ENCODE assay signal across 8 cellular contexts in genomic region chr10:56360967-56361841, GRCh38. TPM values are rescaled to one million over a fixed set of nuclear protein-coding genes. Genes with fewer than 3 reads are reported as not detected.
DNase-seq lines count a peak whose midpoint lies in the region; ATAC-seq, FAIRE-seq and TF ChIP-seq lines count a peak whose summit lies in the region.

Gene ZWINT (minus strand): TSS chr10:56361259. CDS start chr10:56361236, 23 bp downstream.

- peak within 1 kb of the TSS; percentile 78 for H3K4me2 ChIP-seq in mammary epithelial cell (ENCODE audit: insufficient read depth, low read depth, low read length)

- H3K4me1 ChIP-seq in mammary epithelial cell (ENCODE audit: insufficient read depth, low read length) (peaks cover 11% of the 10 kb centered on the region), small intestine (ENCODE audit: control insufficient read depth in 2 of 2, insufficient read depth in 1 of 2, low read depth in 1 of 2, low read length in 1 of 2) (no peaks in the 10 kb centered on the region)

- no peaks in the 10 kb centered on the region for H4K20me1 ChIP-seq in mammary epithelial cell (ENCODE audit: insufficient read depth, low read length)

- peak within 1 kb of the TSS; percentile 97 for H2AFZ ChIP-seq in mammary epithelial cell (ENCODE audit: low read depth, low read length)

- dilution Hi-C loops in mammary epithelial cell (cut with HindIII; ENCODE audit: low sequenced_read_pairs) = no loop called here

- peak within 1 kb of the TSS; percentile 86 for H3K27ac ChIP-seq in WERI-Rb-1
- peak within 1 kb of the TSS; percentile 65 for H3K27ac ChIP-seq in mammary epithelial cell (ENCODE audit: insufficient read depth, low read depth, low read length)
- peak within 1 kb of the TSS in 1 of 2 donors; percentile 8 for H3K27ac ChIP-seq in small intestine (ENCODE audit: low read depth in 1 of 2, low read length in 1 of 2)

- CTCF ChIA-PET in mammary epithelial cell (lab: Charles Lee; ENCODE audit: low non-redundant PET) = no interaction called here

- H3K4me3 ChIP-seq in WERI-Rb-1 (ENCODE audit: low read depth, low read length) (peak within 1 kb of the TSS; percentile 95), mammary epithelial cell (replicated peaks in 1 of 3; ENCODE audit: insufficient read depth in 1 of 3, low read depth in 2 of 3, low read length in 3 of 3) (peak within 1 kb of the TSS; percentile 80 to 86 (median 85)), small intestine (ENCODE audit: low read depth in 1 of 2, low read length in 2 of 2) (peak within 1 kb of the TSS; percentile 19 to 85)

- no peak for FAIRE-seq in small intestine (lab: Jason Lieb, UNC)

- H3K79me2 ChIP-seq in mammary epithelial cell (ENCODE audit: insufficient read depth, low read length) = peaks cover 34% of the 10 kb centered on the region

- H3K9me3 ChIP-seq in WERI-Rb-1 (ENCODE audit: severe bottlenecking) (no peaks in the 10 kb centered on the region), mammary epithelial cell (replicated peaks; ENCODE audit: insufficient read depth, low read length) (no peaks in the 10 kb centered on the region), small intestine (ENCODE audit: control insufficient read depth, low read depth) (no peaks in the 10 kb centered on the region)

- peaks cover 37% of the 10 kb centered on the region for H3K36me3 ChIP-seq in WERI-Rb-1
- H3K36me3 ChIP-seq in mammary epithelial cell (ENCODE audit: insufficient read depth, low read length) = peaks cover 3% of the 10 kb centered on the region
- H3K36me3 ChIP-seq in small intestine (ENCODE audit: control insufficient read depth in 2 of 2, insufficient read depth in 2 of 2, low read length in 2 of 2) = no peaks in the 10 kb centered on the region

- 2% methylated on average over 33 of the region's 52 CpGs for WGBS in mammary epithelial cell (ENCODE audit: low coverage, missing lambda C conversion rate)
- WGBS in small intestine, 3 donors = 0 to 1% (median 1%) methylated on average over 51 to 52 of the region's 52 CpGs

- in situ Hi-C loops in mammary epithelial cell (cut with MboI; ENCODE audit: low sequenced_read_pairs in 2 of 2) = no loop called here

- H3K27me3 ChIP-seq in WERI-Rb-1 (ENCODE audit: insufficient read depth, low read depth, severe bottlenecking) = no peaks in the 10 kb centered on the region
- no peaks in the 10 kb centered on the region for H3K27me3 ChIP-seq in mammary epithelial cell (ENCODE audit: insufficient read depth, low read length)
- H3K27me3 ChIP-seq in small intestine (ENCODE audit: control insufficient read depth in 2 of 2, insufficient read depth in 2 of 2, low read length in 2 of 2) = no peaks in the 10 kb centered on the region

- H3K9ac ChIP-seq in mammary epithelial cell (ENCODE audit: insufficient read depth, low read length) = peak within 1 kb of the TSS; percentile 87

- no TSS peak for BruUV-seq in mammary epithelial cell (replicated peaks; lab: Mats Ljungman, UMichigan)

- ATAC-seq in GM18909 (IDR thresholded peaks at IDR 0.05; ENCODE audit: poor library complexity, unreplicated experiment) = peak; percentile 99
- ATAC-seq in HG03159 (IDR thresholded peaks at IDR 0.05; ENCODE audit: unreplicated experiment) = peak; percentile 100

- intact Hi-C loops in mammary epithelial cell (cut with micrococcal nuclease) = loop anchor here (5.0 kb wide), 1 partner anchor 461 kb away; no protein-coding TSS in a partner anchor

- DNase-seq in AG08395 (ENCODE audit: low spot score) = peak; percentile 99
- DNase-seq in NCI-H2227 (lab: John Stamatoyannopoulos, UW; ENCODE audit: unreplicated experiment) = peak; percentile 96
- peak; percentile 97 for DNase-seq in WERI-Rb-1
- DNase-seq in mammary epithelial cell = peak; percentile 95
- peak; percentile 91 for DNase-seq in iPS-NIHi11 (ENCODE audit: low spot score)
- peak; percentile 97 for DNase-seq in small intestine

- TF ChIP-seq CTCF in WERI-Rb-1 (IDR thresholded peaks at IDR 0.05; ENCODE audit: low read depth, low read length) = no peak
- TF ChIP-seq CTCF in mammary epithelial cell (conservative IDR thresholded peaks at IDR 0.05 in 1 of 2, IDR thresholded peaks at IDR 0.05 in 1 of 2; ENCODE audit: extremely low read depth in 1 of 2, insufficient read depth in 1 of 2, low read depth in 1 of 2, low read length in 2 of 2) = no peak

RNA-seq across cellular contexts. Expression of gene ZWINT, which starts in this region (rescaled TPM):
- 10 to 100 TPM in 1 of 2 donors, 1 to 10 TPM in 1; 6.7 to 42.0 TPM for total RNA-seq in mammary epithelial cell
- polyA plus RNA-seq in mammary epithelial cell = 75.6 TPM
- 47.1 TPM for polyA minus RNA-seq in mammary epithelial cell
- polyA plus RNA-seq in small intestine = 10 to 100 TPM in 1 of 3 donors, 1 to 10 TPM in 2; 5.1 to 45.5 (median 6.9) TPM
